Comparison of ENCODE assay signal across 9 cellular contexts in the genomic region with DNA sequence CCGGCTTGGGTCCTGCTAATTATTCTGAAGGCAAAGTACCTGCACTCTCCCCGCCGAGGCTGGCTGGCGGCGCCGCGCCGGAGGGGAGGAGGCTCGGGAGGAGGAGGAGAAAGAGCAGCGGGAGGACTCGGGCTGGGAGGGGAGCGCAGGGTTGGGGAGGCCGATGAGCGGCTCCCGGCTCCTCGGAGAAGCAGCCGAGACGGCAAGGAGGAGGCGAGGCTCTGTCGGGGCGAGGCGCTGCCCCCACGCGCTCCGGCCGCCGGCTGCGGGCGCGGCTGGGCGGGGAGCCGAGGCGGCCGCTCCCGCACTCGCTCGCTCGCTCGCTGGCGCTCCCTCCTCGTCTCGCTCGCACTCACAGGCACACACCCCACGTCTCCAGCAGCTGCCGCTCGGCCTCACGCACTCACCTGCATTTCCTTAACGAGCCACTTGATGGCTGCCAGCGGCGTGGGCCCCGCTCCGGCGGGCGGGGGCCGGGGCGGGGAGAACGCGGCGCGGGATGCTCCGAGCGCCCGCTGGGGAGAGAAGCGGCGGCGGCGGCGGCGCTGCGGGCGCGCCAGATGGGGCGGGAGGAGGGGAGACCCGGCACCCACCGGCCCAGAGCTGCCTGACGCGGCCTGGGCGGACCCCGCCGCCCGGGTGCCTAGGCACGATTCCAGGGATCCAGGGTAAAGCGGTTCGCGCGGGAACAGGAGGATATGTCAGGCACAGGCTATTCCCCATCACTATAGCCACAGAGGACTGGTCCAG. TPM values are rescaled to one million over a fixed set of nuclear protein-coding genes. Genes with fewer than 3 reads are reported as not detected.
DNase-seq lines count a peak whose midpoint lies in the region; ATAC-seq and TF ChIP-seq lines count a peak whose summit lies in the region.
"Had no signal": no experiment of that assay in that cellular context is flagged by ENCODE, and none has a peak within 500 bp of the region (broad histone marks: within the 10 kb centered on the region; RNA-seq: fewer than 3 reads in every experiment).

A gene (minus strand): TSS at position 354 of the 750 bp plus-strand sequence.

- H3K9me3 ChIP-seq in skeletal muscle tissue (ENCODE audit: control insufficient read depth in 3 of 3, low read length in 3 of 3) (no peaks in the 10 kb centered on the region), Karpas-422 (ENCODE audit: low read length) (peaks cover 35% of the 10 kb centered on the region)

- H3K27ac Mint-ChIP-seq in MCF 10A (ENCODE audit: low read depth, unreplicated experiment): no peak within 1 kb of the TSS

- BruUV-seq in MCF 10A (replicated peaks; lab: Mats Ljungman, UMichigan): no TSS peak

- CTCF ChIA-PET in MCF 10A (lab: Yijun Ruan, JAX): no interaction called here

- no peaks in the 10 kb centered on the region for H3K79me2 ChIP-seq in Karpas-422 (ENCODE audit: low read length)

- H3K4me2 ChIP-seq in Karpas-422 (ENCODE audit: low read depth, low read length, poor library complexity, severe bottlenecking): no peak within 1 kb of the TSS

- H3K27ac ChIP-seq in skeletal muscle tissue (ENCODE audit: low read depth, low read length) (no peak within 1 kb of the TSS), Karpas-422 (ENCODE audit: low read length) (no peak within 1 kb of the TSS)

- peaks cover 5% of the 10 kb centered on the region for H3K4me1 Mint-ChIP-seq in MCF 10A (ENCODE audit: insufficient read depth, unreplicated experiment)

- H4K20me1 ChIP-seq in Karpas-422 (ENCODE audit: insufficient read depth, low read depth, low read length): no peaks in the 10 kb centered on the region

- intact Hi-C loops in MCF 10A (cut with micrococcal nuclease): no loop called here

- H3K27me3 ChIP-seq in skeletal muscle tissue (ENCODE audit: control insufficient read depth in 3 of 3, insufficient read depth in 3 of 3, low read length in 3 of 3) (peaks cover 30 to 52% (median 33%) of the 10 kb centered on the region in 3 donors), Karpas-422 (ENCODE audit: low read length) (no peaks in the 10 kb centered on the region)

- no peaks in the 10 kb centered on the region for H3K36me3 Mint-ChIP-seq in MCF 10A (ENCODE audit: insufficient read depth, unreplicated experiment)

- peak; percentile 91 for ATAC-seq in HG03196 (IDR thresholded peaks at IDR 0.05; ENCODE audit: unreplicated experiment)

- no peak within 1 kb of the TSS for H3K9ac ChIP-seq in skeletal muscle tissue (ENCODE audit: low read depth in 1 of 3, low read length in 3 of 3)
- H3K9ac ChIP-seq in Karpas-422 (ENCODE audit: low read length): no peak within 1 kb of the TSS

- H3K27me3 Mint-ChIP-seq in MCF 10A (ENCODE audit: insufficient read depth, unreplicated experiment): peaks cover 100% of the 10 kb centered on the region

- POLR2A ChIA-PET in MCF 10A (lab: Yijun Ruan, JAX): no interaction called here

- no peak within 1 kb of the TSS for H2AFZ ChIP-seq in Karpas-422 (ENCODE audit: low read length)

- DNase-seq in Caki2 (ENCODE audit: low read depth): peak; percentile 67
- peak; percentile 38 for DNase-seq in GM19238 (ENCODE audit: insufficient read length, low spot score)
- peak; percentile 57 to 81 for DNase-seq in NCI-H526 (lab: John Stamatoyannopoulos, UW)
- peak; percentile 23 for DNase-seq in MCF 10A (ENCODE audit: unreplicated experiment)
- peak; percentile 39 for DNase-seq in iris pigment epithelial cell (ENCODE audit: low read depth)
- no peak for DNase-seq in Karpas-422

- in situ Hi-C loops in Caki2 (cut with HindIII; ENCODE audit: low pct_unique_long_range_greater_than_20kb, low sequenced_read_pairs): no loop called here

- H3K36me3 ChIP-seq in skeletal muscle tissue (ENCODE audit: control insufficient read depth in 3 of 3, insufficient read depth in 3 of 3, low read length in 3 of 3) (no peaks in the 10 kb centered on the region), Karpas-422 (ENCODE audit: insufficient read depth, low read length) (no peaks in the 10 kb centered on the region)

- H3K4me1 ChIP-seq in skeletal muscle tissue (ENCODE audit: control insufficient read depth in 3 of 3, insufficient read depth in 3 of 3, low read length in 3 of 3): no peaks in the 10 kb centered on the region
- no peaks in the 10 kb centered on the region for H3K4me1 ChIP-seq in Karpas-422 (ENCODE audit: low read length)

- H3K9me3 Mint-ChIP-seq in MCF 10A (ENCODE audit: unreplicated experiment): no peaks in the 10 kb centered on the region

- TF ChIP-seq CTCF in MCF 10A (IDR thresholded peaks at IDR 0.05; ENCODE audit: unreplicated experiment): peak; percentile 17

- H3K4me3 ChIP-seq in skeletal muscle tissue (ENCODE audit: low read length in 3 of 3) (peak within 1 kb of the TSS in 2 of 3 donors; percentile 9 to 48), Karpas-422 (ENCODE audit: low read length) (no peak within 1 kb of the TSS)

- H3K9me2 ChIP-seq in Karpas-422 (replicated peaks; ENCODE audit: insufficient read depth, low read length): no peaks in the 10 kb centered on the region

- H3K4me3 Mint-ChIP-seq in MCF 10A (ENCODE audit: unreplicated experiment): peak within 1 kb of the TSS; percentile 68

RNA-seq across cellular contexts. Expression of the gene that starts here (rescaled TPM):
- total RNA-seq in Caki2 (2014; rRNA removed; shearing (Covaris generic); ENCODE audit: low replicate concordance): 0.35 and 1.1 TPM in 2 replicates
- 0.98 TPM in 1 of 2 replicates, not detected in the other for total RNA-seq in MCF 10A (2022)
- total RNA-seq in skeletal muscle tissue: 75.7 TPM
- total RNA-seq in Karpas-422 (2014; rRNA removed; shearing (Covaris generic); ENCODE audit: low replicate concordance): 0.32 and 0.63 TPM in 2 replicates
- total RNA-seq: T-helper 2 cell treated with Interferon-gamma antibody and Interleukin-4, amounts not matched to agents 100 ng/mL and 5 ng/mL, for 36 hours had no signal

Comparison
In these comparisons a context has a peak if more than half of its experiments do, and no peak if none do; other contexts are left out.
1. RNA of the gene that starts here (total RNA-seq): 75.7 TPM in skeletal muscle tissue (single experiment); 0.35 to 1.1 TPM in Caki2, 0.32 to 0.63 TPM in Karpas-422 and 0.98 TPM in MCF 10A; every median in the first group is over 10 times any median in the second.
2. Peak in DNase-seq in MCF 10A; RNA of the gene not detected or under 1 TPM.